8 cellular contexts compared by ENCODE assay signal in the genomic region with DNA sequence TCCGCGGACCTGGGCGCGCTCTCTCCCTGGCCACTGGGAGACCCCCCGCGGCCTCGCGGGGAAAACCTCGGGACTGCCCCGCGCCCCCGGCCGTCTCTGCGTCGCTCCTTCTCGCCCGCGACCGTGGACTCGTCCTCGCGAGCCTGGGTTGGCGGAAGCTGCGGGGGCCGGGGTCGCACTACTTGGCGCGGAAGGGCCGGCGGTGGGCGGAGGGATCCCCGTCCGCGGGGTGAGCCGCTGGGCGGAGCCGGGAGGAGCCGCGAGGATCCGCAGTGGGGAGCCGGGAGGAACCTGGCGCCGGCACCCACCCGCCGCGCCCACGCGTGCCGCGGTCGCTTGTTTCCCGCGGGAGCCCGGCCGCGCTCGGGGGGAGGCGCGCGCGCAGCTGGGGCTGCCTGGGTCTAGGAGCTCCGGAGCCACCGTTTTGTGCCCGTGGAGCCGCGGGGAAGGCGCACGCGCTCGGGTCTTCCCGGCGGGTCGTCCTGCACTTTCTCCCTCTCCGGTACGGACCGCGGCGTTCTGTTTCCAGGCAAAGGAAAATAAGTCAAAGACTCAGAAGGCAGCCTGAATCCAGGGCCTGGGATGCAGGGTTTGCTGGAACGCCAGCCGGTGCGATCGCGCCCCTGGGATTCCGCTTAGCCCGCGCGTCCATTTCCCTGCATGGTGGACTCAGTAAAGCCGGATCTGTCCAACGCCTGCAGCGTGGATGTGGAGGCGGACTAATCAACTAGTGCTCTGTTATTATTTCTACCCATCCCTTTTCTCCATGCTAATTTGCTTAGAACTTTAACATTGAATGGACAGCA. TPM values are rescaled to one million over a fixed set of nuclear protein-coding genes. Genes with fewer than 3 reads are reported as not detected.
DNase-seq lines count a peak whose midpoint lies in the region; ATAC-seq and TF ChIP-seq lines count a peak whose summit lies in the region.

No MANE protein-coding gene starts in this region.

- peak overlapping the region; percentile 100 for H3K9ac ChIP-seq in DND-41 (ENCODE audit: low read depth, low read length)

- peak overlapping the region; percentile 84 to 94 for H3K4me3 ChIP-seq in DND-41 (ENCODE audit: low read depth in 1 of 2, low read length in 2 of 2)
- H3K4me3 ChIP-seq in thymus (ENCODE audit: low read length) = peak overlapping the region; percentile 92

- WGBS in thymus = under 1% methylated on average over 91 of the region's 91 CpGs

- H3K9me3 ChIP-seq in DND-41 (ENCODE audit: insufficient read depth, low read length, severe bottlenecking) (no peaks in the 10 kb centered on the region), thymus (ENCODE audit: control insufficient read depth) (no peaks in the 10 kb centered on the region)

- no peaks in the 10 kb centered on the region for H3K27me3 ChIP-seq in DND-41 (ENCODE audit: insufficient read depth, low read length, poor library complexity)
- H3K27me3 ChIP-seq in thymus (ENCODE audit: control insufficient read depth, insufficient read depth) = no peaks in the 10 kb centered on the region

- ATAC-seq in DND-41 (ENCODE audit: insufficient read depth, low read depth) (peak; percentile 48), GM21360 (IDR thresholded peaks at IDR 0.05; ENCODE audit: unreplicated experiment) (peak; percentile 39)

- H4K20me1 ChIP-seq in DND-41 (ENCODE audit: insufficient read depth, low read length) = no peaks in the 10 kb centered on the region

- TF ChIP-seq CTCF in DND-41 (IDR thresholded peaks at IDR 0.05; ENCODE audit: borderline replicate concordance, extremely low read depth, low read length, poor library complexity, severe bottlenecking) (no peak), osteocyte (IDR thresholded peaks at IDR 0.05) (no peak)

- peak overlapping the region; percentile 92 for H3K27ac Mint-ChIP-seq in activated naive CD4-positive, alpha-beta T cell treated with anti-CD3 and anti-CD28 coated beads, Interleukin-2, amount 50 U/mL, for 24 hours
- peak overlapping the region; percentile 84 for H3K27ac Mint-ChIP-seq in osteocyte (ENCODE audit: unreplicated experiment)

- H3K36me3 ChIP-seq in DND-41 (ENCODE audit: insufficient read depth, low read length) = no peaks in the 10 kb centered on the region; the same call in 1 of the 2 replicates
- no peaks in the 10 kb centered on the region for H3K36me3 ChIP-seq in thymus (ENCODE audit: control insufficient read depth, insufficient read depth)

- no peaks in the 10 kb centered on the region for H3K9me3 Mint-ChIP-seq in activated naive CD4-positive, alpha-beta T cell treated with anti-CD3 and anti-CD28 coated beads, Interleukin-2, amount 50 U/mL, for 24 hours
- H3K9me3 Mint-ChIP-seq in osteocyte (ENCODE audit: unreplicated experiment) = no peaks in the 10 kb centered on the region

- H3K4me3 Mint-ChIP-seq in activated naive CD4-positive, alpha-beta T cell treated with anti-CD3 and anti-CD28 coated beads, Interleukin-2, amount 50 U/mL, for 24 hours = peak overlapping the region; percentile 92
- H3K4me3 Mint-ChIP-seq in osteocyte (ENCODE audit: unreplicated experiment) = peak overlapping the region; percentile 82

- DNase-seq in DND-41 (peak; percentile 84), HT-29 (ENCODE audit: low spot score) (peak; percentile 76), head of caudate nucleus (peak; percentile 33 to 86 (median 72)), osteocyte (ENCODE audit: extremely low spot score, unreplicated experiment) (peak; percentile 94)

- peak overlapping the region; percentile 99 for H3K27ac ChIP-seq in DND-41 (ENCODE audit: low read length)
- peak overlapping the region; percentile 98 for H3K27ac ChIP-seq in thymus (ENCODE audit: low read depth)

- TF ChIP-seq POLR2A in Raji (IDR thresholded peaks at IDR 0.05; ENCODE audit: insufficient read depth, low read depth, low read length) = peak; percentile 53

- H3K4me2 ChIP-seq in DND-41 (ENCODE audit: insufficient read depth, low read length) = peak overlapping the region; percentile 93

- H3K36me3 Mint-ChIP-seq in activated naive CD4-positive, alpha-beta T cell treated with anti-CD3 and anti-CD28 coated beads, Interleukin-2, amount 50 U/mL, for 24 hours = no peaks in the 10 kb centered on the region
- H3K36me3 Mint-ChIP-seq in osteocyte (ENCODE audit: unreplicated experiment) = no peaks in the 10 kb centered on the region

- H3K4me1 ChIP-seq in DND-41 (ENCODE audit: insufficient read depth, low read length) (peaks cover 18% of the 10 kb centered on the region), thymus (ENCODE audit: control insufficient read depth, insufficient read depth, low read length) (peaks cover 10% of the 10 kb centered on the region)

- peaks cover 7% of the 10 kb centered on the region for H3K79me2 ChIP-seq in DND-41 (ENCODE audit: insufficient read depth, low read length)

- peaks cover 5% of the 10 kb centered on the region for H3K4me1 Mint-ChIP-seq in activated naive CD4-positive, alpha-beta T cell treated with anti-CD3 and anti-CD28 coated beads, Interleukin-2, amount 50 U/mL, for 24 hours
- H3K4me1 Mint-ChIP-seq in osteocyte (ENCODE audit: unreplicated experiment) = peaks cover 25% of the 10 kb centered on the region

- intact Hi-C loops in head of caudate nucleus (cut with DNase I) = loop anchor here (10.0 kb wide), 1 partner anchor 210 kb away; the partner anchor contains the start of gene XRCC2

- H3K27me3 Mint-ChIP-seq in activated naive CD4-positive, alpha-beta T cell treated with anti-CD3 and anti-CD28 coated beads, Interleukin-2, amount 50 U/mL, for 24 hours = no peaks in the 10 kb centered on the region
- no peaks in the 10 kb centered on the region for H3K27me3 Mint-ChIP-seq in osteocyte (ENCODE audit: unreplicated experiment)

- H2AFZ ChIP-seq in DND-41 (ENCODE audit: low read depth, low read length) = peak overlapping the region; percentile 100

RNA-seq across cellular contexts. Expression of gene KMT2C, which starts 28.7 kb away (rescaled TPM):
- 25.4 and 35.0 TPM in 2 replicates for total RNA-seq in HT-29 (2014; rRNA removed; shearing (Covaris generic))
- 71.8 and 76.2 TPM in 2 replicates for total RNA-seq in osteocyte
- 14.4 TPM for polyA plus RNA-seq in thymus

Comparison
In these comparisons a context has a peak if more than half of its experiments do, and no peak if none do; other contexts are left out.
1. Peak in every context shown above with its lines: DNase-seq, ATAC-seq, H3K4me3 ChIP-seq and H3K27ac ChIP-seq.